8 cellular contexts compared by ENCODE assay signal in genomic region chr10:125158528-125159485, GRCh38. TPM values are rescaled to one million over a fixed set of nuclear protein-coding genes. Genes with fewer than 3 reads are reported as not detected.
DNase-seq lines count a peak whose midpoint lies in the region; ATAC-seq lines count a peak whose summit lies in the region.

No MANE protein-coding gene starts in this region.

- ATAC-seq in GM18502 (IDR thresholded peaks at IDR 0.05; ENCODE audit: poor library complexity, unreplicated experiment) (peak; percentile 38), memory B cell (ENCODE audit: low read depth) (peak; percentile 39), HG02852 (IDR thresholded peaks at IDR 0.05; ENCODE audit: unreplicated experiment) (no peak), HG03135 (IDR thresholded peaks at IDR 0.05; ENCODE audit: unreplicated experiment) (no peak)

- DNase-seq in AML-193 (lab: John Stamatoyannopoulos, UW) (peak; percentile 29 to 38), SK-N-MC (ENCODE audit: low read depth, low spot score) (no peak), memory B cell (ENCODE audit: low spot score in 2 of 2) (no peak)

- H3K4me3 ChIP-seq in SK-N-MC (peak overlapping the region; percentile 79), endocrine pancreas (ENCODE audit: control insufficient read depth, insufficient read depth, low read length) (peak overlapping the region; percentile 91), thymus (ENCODE audit: low read length) (peak overlapping the region; percentile 44)

- H3K36me3 ChIP-seq in SK-N-MC (ENCODE audit: insufficient read depth, low read length) (no peaks in the 10 kb centered on the region), endocrine pancreas (ENCODE audit: control insufficient read depth, insufficient read depth, low read length) (no peaks in the 10 kb centered on the region), thymus (ENCODE audit: control insufficient read depth, insufficient read depth) (no peaks in the 10 kb centered on the region)

- H3K4me1 Mint-ChIP-seq in memory B cell: no peaks in the 10 kb centered on the region

- peaks cover 1% of the 10 kb centered on the region for H3K9me3 Mint-ChIP-seq in memory B cell

- H3K4me1 ChIP-seq in endocrine pancreas (ENCODE audit: control insufficient read depth, insufficient read depth, low read length) (peaks cover 23% of the 10 kb centered on the region), thymus (ENCODE audit: control insufficient read depth, insufficient read depth, low read length) (peaks cover 4% of the 10 kb centered on the region)

- H3K4me3 Mint-ChIP-seq in memory B cell: peak overlapping the region; percentile 61

- H3K27me3 ChIP-seq in endocrine pancreas (ENCODE audit: control insufficient read depth, insufficient read depth, low read length) (no peaks in the 10 kb centered on the region), thymus (ENCODE audit: control insufficient read depth, insufficient read depth) (peaks cover 69% of the 10 kb centered on the region)

- under 1% methylated on average over 117 of the region's 117 CpGs for WGBS in thymus

- H3K9me3 ChIP-seq in SK-N-MC (ENCODE audit: low read depth, low read length) (no peaks in the 10 kb centered on the region), endocrine pancreas (ENCODE audit: control insufficient read depth, low read length) (no peaks in the 10 kb centered on the region), thymus (ENCODE audit: control insufficient read depth) (no peaks in the 10 kb centered on the region)

- H3K27me3 Mint-ChIP-seq in memory B cell: peaks cover 17% of the 10 kb centered on the region

- H3K27ac ChIP-seq in SK-N-MC (peak overlapping the region; percentile 42; the same call in 1 of the 2 replicates), thymus (ENCODE audit: low read depth) (peak overlapping the region; percentile 79)

- H3K9ac ChIP-seq in SK-N-MC (ENCODE audit: insufficient read length) (peak overlapping the region; percentile 75), endocrine pancreas (ENCODE audit: control insufficient read depth, insufficient read depth, low read length) (peak overlapping the region; percentile 48)

- H3K36me3 Mint-ChIP-seq in memory B cell: no peaks in the 10 kb centered on the region

- H3K27ac Mint-ChIP-seq in memory B cell: no peak overlapping the region

RNA-seq across cellular contexts. Expression of gene CTBP2, which starts 1.6 kb away (rescaled TPM):
- 14.6 TPM for polyA plus RNA-seq in thymus

Comparison
In these comparisons a context has a peak if more than half of its experiments do, and no peak if none do; other contexts are left out.
1. DNase-seq: peak in AML-193 (2 of 2); none in SK-N-MC (single experiment) and memory B cell (0 of 2).
2. ATAC-seq: peak in GM18502 (single experiment) and memory B cell (single experiment); none in HG02852 (single experiment) and HG03135 (single experiment).
3. Peak in every context shown above with its lines, with median percentiles within 50 percentile points of each other: H3K4me3 ChIP-seq.